In the genomic region with DNA sequence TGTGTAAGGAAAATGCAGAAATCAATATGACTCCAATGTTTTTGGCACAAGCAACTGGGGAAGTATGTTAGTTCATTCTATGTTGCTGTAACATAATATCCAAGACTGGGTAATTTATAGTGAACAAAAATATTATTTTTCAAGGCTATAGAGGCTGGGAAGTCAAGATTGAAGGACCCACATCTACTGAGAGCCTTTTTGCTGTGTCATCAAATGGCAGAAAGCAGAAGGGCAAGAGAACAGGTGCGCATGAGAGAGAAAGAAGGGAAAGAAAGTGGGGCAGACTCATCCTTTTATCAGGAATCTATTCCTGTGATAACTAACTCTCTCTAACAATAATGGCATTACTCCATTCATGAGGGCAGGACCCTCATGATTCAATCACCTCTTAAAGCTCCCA, we compare ENCODE assay signal across 20 cellular contexts.
DNase-seq lines count a peak whose midpoint lies in the region; ATAC-seq, FAIRE-seq and TF ChIP-seq lines count a peak whose summit lies in the region.
"Had no signal": no experiment of that assay in that cellular context is flagged by ENCODE, and none has a peak within 500 bp of the region (broad histone marks: within the 10 kb centered on the region; RNA-seq: fewer than 3 reads in every experiment).

No MANE protein-coding gene starts in this region.

- no peak for TF ChIP-seq CTCF in A549 (IDR thresholded peaks at IDR 0.05)
- no peak for TF ChIP-seq CTCF in K562 (IDR thresholded peaks at IDR 0.05 in 2 of 3, conservative IDR thresholded peaks at IDR 0.05 in 1 of 3; ENCODE audit: insufficient read depth in 2 of 3, low read depth in 1 of 3, low read length in 3 of 3)
- no peak for TF ChIP-seq CTCF in Caco-2 (IDR thresholded peaks at IDR 0.05; ENCODE audit: insufficient read depth in 1 of 2, low read depth in 1 of 2, low read length in 1 of 2, severe bottlenecking in 1 of 2, unreplicated experiment in 1 of 2)

- no peak for TF ChIP-seq EP300 in A549 (IDR thresholded peaks at IDR 0.05)
- TF ChIP-seq EP300 in K562 (IDR thresholded peaks at IDR 0.05; ENCODE audit: low read length), result no peak

- no peak for TF ChIP-seq POLR2A in A549 (IDR thresholded peaks at IDR 0.05; ENCODE audit: low read length)
- no peak for TF ChIP-seq POLR2A in K562 (conservative IDR thresholded peaks at IDR 0.05)

- H3K9ac ChIP-seq in K562 (ENCODE audit: insufficient read depth in 1 of 2, low read depth in 2 of 2, low read length in 2 of 2), result no peak overlapping the region
- H3K9ac ChIP-seq: BLaER1, GM23248 had no signal

- POLR2A ChIA-PET in A549 (lab: Yijun Ruan, JAX), result no interaction called here
- POLR2A ChIA-PET in K562 (lab: Yijun Ruan, JAX), result no interaction called here
- POLR2A ChIA-PET in naive thymus-derived CD4-positive, alpha-beta T cell (lab: Charles Lee), result no interaction called here
- POLR2A ChIA-PET in Caco-2 (lab: Charles Lee), result no interaction called here

- H3K36me3 ChIP-seq in K562 (ENCODE audit: control insufficient read depth, insufficient read depth, low read length), result no peaks in the 10 kb centered on the region
- H3K36me3 ChIP-seq in naive thymus-derived CD4-positive, alpha-beta T cell (ENCODE audit: control insufficient read depth in 2 of 3, insufficient read depth in 3 of 3, low read length in 3 of 3), result no peaks in the 10 kb centered on the region
- H3K36me3 ChIP-seq in Caco-2 (ENCODE audit: control insufficient read depth, insufficient read depth, low read length), result no peaks in the 10 kb centered on the region
- H3K36me3 ChIP-seq: BLaER1 had no signal

- WGBS in A549 (ENCODE audit: missing lambda C conversion rate), result 96% methylated on average over 1 of the region's 1 CpG
- 0% methylated on average over 1 of the region's 1 CpG for WGBS in K562 (ENCODE audit: insufficient coverage, low coverage, missing lambda C conversion rate)

- BruUV-seq in K562 (replicated peaks; lab: Mats Ljungman, UMichigan), result no TSS peak
- BruUV-seq in Caco-2 (replicated peaks; lab: Mats Ljungman, UMichigan), result no TSS peak

- H4K20me1 ChIP-seq in K562 (replicated peaks; ENCODE audit: control insufficient read depth, insufficient read depth, low read length), result no peaks in the 10 kb centered on the region
- H4K20me1 ChIP-seq: BLaER1 had no signal

- peaks cover 0 to 6% (median 3%) of the 10 kb centered on the region in 11 donors for H3K9me3 Mint-ChIP-seq in naive thymus-derived CD4-positive, alpha-beta T cell
- H3K9me3 Mint-ChIP-seq in Caco-2 (ENCODE audit: unreplicated experiment), result no peaks in the 10 kb centered on the region

- ATAC-seq in A549, result no peak
- no peak for ATAC-seq in K562
- ATAC-seq in naive thymus-derived CD4-positive, alpha-beta T cell, result no peak
- ATAC-seq: CD8-positive, alpha-beta T cell; HCT116 had no signal

- H3K27me3 ChIP-seq in K562 (ENCODE audit: control insufficient read depth in 2 of 2, insufficient read depth in 2 of 2, low read length in 2 of 2), result no peaks in the 10 kb centered on the region
- H3K27me3 ChIP-seq in naive thymus-derived CD4-positive, alpha-beta T cell (ENCODE audit: control insufficient read depth in 2 of 2, insufficient read depth in 2 of 2, low read length in 2 of 2), result no peaks in the 10 kb centered on the region
- no peaks in the 10 kb centered on the region for H3K27me3 ChIP-seq in Caco-2 (replicated peaks; ENCODE audit: control insufficient read depth, insufficient read depth, low read length)
- H3K27me3 ChIP-seq: BLaER1 had no signal

- H3K36me3 Mint-ChIP-seq in naive thymus-derived CD4-positive, alpha-beta T cell, result no peaks in the 10 kb centered on the region
- H3K36me3 Mint-ChIP-seq in Caco-2 (ENCODE audit: insufficient read depth, unreplicated experiment), result no peaks in the 10 kb centered on the region
- H3K36me3 Mint-ChIP-seq: CD4-positive, CD25-positive, alpha-beta regulatory T cell; CD8-positive, alpha-beta T cell had no signal

- no peak for DNase-seq in A549 (ENCODE audit: low read depth in 1 of 2, low spot score in 1 of 2)
- peak; percentile 19 for DNase-seq in NCI-H82 (lab: John Stamatoyannopoulos, UW)
- DNase-seq in K562 (ENCODE audit: extremely low read depth in 1 of 4, low spot score in 3 of 4), result no peak
- no peak for DNase-seq in naive thymus-derived CD4-positive, alpha-beta T cell
- DNase-seq in A172 (ENCODE audit: low spot score), result no peak
- no peak for DNase-seq in Caco-2
- DNase-seq: 8988T; CD4-positive, CD25-positive, alpha-beta regulatory T cell; CD8-positive, alpha-beta T cell; DMS79; EL; GDM1; GM23248; H9 had no signal

- no peaks in the 10 kb centered on the region for H3K9me1 ChIP-seq in K562 (ENCODE audit: control insufficient read depth, insufficient read depth, low read length)

- H3K9me3 ChIP-seq in A549, result no peaks in the 10 kb centered on the region
- H3K9me3 ChIP-seq in K562 (replicated peaks; ENCODE audit: control insufficient read depth, insufficient read depth, low read depth, low read length), result no peaks in the 10 kb centered on the region
- no peaks in the 10 kb centered on the region for H3K9me3 ChIP-seq in naive thymus-derived CD4-positive, alpha-beta T cell (ENCODE audit: control insufficient read depth in 2 of 3, low read length in 3 of 3)
- H3K9me3 ChIP-seq in Caco-2, result no peaks in the 10 kb centered on the region

- H2AFZ ChIP-seq in K562 (ENCODE audit: low read depth, low read length), result no peak overlapping the region
- H2AFZ ChIP-seq: GM23248 had no signal

- no peaks in the 10 kb centered on the region for H3K4me1 Mint-ChIP-seq in naive thymus-derived CD4-positive, alpha-beta T cell
- H3K4me1 Mint-ChIP-seq in Caco-2 (ENCODE audit: low read depth, unreplicated experiment), result no peaks in the 10 kb centered on the region
- H3K4me1 Mint-ChIP-seq: B cell; CD4-positive, CD25-positive, alpha-beta regulatory T cell had no signal

- intact Hi-C loops in K562 (cut with micrococcal nuclease), result no loop called here
- intact Hi-C loops in naive thymus-derived CD4-positive, alpha-beta T cell (cut with micrococcal nuclease), result no loop called here
- intact Hi-C loops in Caco-2 (cut with micrococcal nuclease; ENCODE audit: unreplicated experiment), result no loop called here

- no peak for FAIRE-seq in A549 (lab: Jason Lieb, UNC)
- FAIRE-seq in K562 (lab: Jason Lieb, UNC), result no peak
- FAIRE-seq: GM12878, GM19239 had no signal

- H3K4me1 ChIP-seq in A549 (no peaks in the 10 kb centered on the region), K562 (replicated peaks in 1 of 2; ENCODE audit: control insufficient read depth in 2 of 2, insufficient read depth in 2 of 2, low read length in 2 of 2) (no peaks in the 10 kb centered on the region), Caco-2 (no peaks in the 10 kb centered on the region)
- no peaks in the 10 kb centered on the region for H3K4me1 ChIP-seq in naive thymus-derived CD4-positive, alpha-beta T cell (ENCODE audit: control insufficient read depth in 2 of 2, insufficient read depth in 2 of 2, low read length in 2 of 2)
- H3K4me1 ChIP-seq: BLaER1 had no signal

- TF ChIP-seq RAD21 in A549 (conservative IDR thresholded peaks at IDR 0.05 in 1 of 2, IDR thresholded peaks at IDR 0.05 in 1 of 2) (no peak), K562 (CRISPR knock-in tag; conservative IDR thresholded peaks at IDR 0.05 in 1 of 2, IDR thresholded peaks at IDR 0.05 in 1 of 2) (no peak)

- no peaks in the 10 kb centered on the region for H3K79me2 ChIP-seq in K562 (ENCODE audit: control insufficient read depth, insufficient read depth, low read length)

- no peaks in the 10 kb centered on the region for H3K27me3 Mint-ChIP-seq in naive thymus-derived CD4-positive, alpha-beta T cell
- no peaks in the 10 kb centered on the region for H3K27me3 Mint-ChIP-seq in Caco-2 (ENCODE audit: insufficient read depth, unreplicated experiment)
- H3K27me3 Mint-ChIP-seq: B cell; CD4-positive, CD25-positive, alpha-beta regulatory T cell had no signal

- H3K4me3 ChIP-seq in A549 (no peak overlapping the region), K562 (no peak overlapping the region), Caco-2 (ENCODE audit: low read depth, low read length) (no peak overlapping the region)
- no peak overlapping the region for H3K4me3 ChIP-seq in naive thymus-derived CD4-positive, alpha-beta T cell (ENCODE audit: low read length)
- H3K4me3 ChIP-seq: BLaER1, GM12878, GM23248 had no signal

- H3K4me3 Mint-ChIP-seq in naive thymus-derived CD4-positive, alpha-beta T cell, result no peak overlapping the region
- no peak overlapping the region for H3K4me3 Mint-ChIP-seq in Caco-2 (ENCODE audit: unreplicated experiment)
- H3K4me3 Mint-ChIP-seq: B cell; CD4-positive, CD25-positive, alpha-beta regulatory T cell; CD8-positive, alpha-beta T cell; H9 had no signal

- no peak overlapping the region for H3K27ac Mint-ChIP-seq in naive thymus-derived CD4-positive, alpha-beta T cell
- H3K27ac Mint-ChIP-seq in Caco-2 (ENCODE audit: unreplicated experiment), result no peak overlapping the region
- H3K27ac Mint-ChIP-seq: B cell; CD4-positive, CD25-positive, alpha-beta regulatory T cell; CD8-positive, alpha-beta T cell; H9 had no signal

- in situ Hi-C loops in K562 (cut with MboI), result no loop called here

- no peak overlapping the region for H3K4me2 ChIP-seq in A549
- H3K4me2 ChIP-seq in K562 (ENCODE audit: insufficient read depth, low read length), result no peak overlapping the region
- H3K4me2 ChIP-seq: BLaER1 had no signal

- H3K27ac ChIP-seq in A549 (no peak overlapping the region), K562 (ENCODE audit: extremely low read depth, low read depth, low read length) (no peak overlapping the region)
- H3K27ac ChIP-seq in naive thymus-derived CD4-positive, alpha-beta T cell (ENCODE audit: low read depth, low read length), result no peak overlapping the region
- H3K27ac ChIP-seq: BLaER1, C4-2B, GM23248 had no signal

- CTCF ChIA-PET in A549 (lab: Yijun Ruan, JAX) (no interaction called here), K562 (lab: Yijun Ruan, JAX; ENCODE audit: low intra/inter-chr PET ratio) (no interaction called here), Caco-2 (lab: Charles Lee) (no interaction called here)
- CTCF ChIA-PET in naive thymus-derived CD4-positive, alpha-beta T cell (lab: Charles Lee), result no interaction called here

TF ChIP-seq in A549, 52 proteins besides CTCF, POLR2A, EP300 and RAD21 (continues in another document):
- TF ChIP-seq MAFK (IDR thresholded peaks at IDR 0.05; ENCODE audit: partially characterized antibody) (peak; percentile 35), MAZ (IDR thresholded peaks at IDR 0.05; ENCODE audit: borderline replicate concordance, low read depth, low read length) (no peak)

TF ChIP-seq in K562, 482 proteins besides CTCF, POLR2A, EP300 and RAD21:
- peak; percentile 45; the same call in 1 of the 2 replicates for TF ChIP-seq MAFF (IDR thresholded peaks at IDR 0.05; ENCODE audit: low read length)
- peak; percentile 20; the same call in 1 of the 2 replicates for TF ChIP-seq MAFG (tag; conservative IDR thresholded peaks at IDR 0.05)
- no peak for TF ChIP-seq ZNF212 (CRISPR knock-in tag; IDR thresholded peaks at IDR 0.05)
- peak; percentile 24; the same call in 1 of the 2 replicates for TF ChIP-seq C11orf30 (IDR thresholded peaks at IDR 0.05; ENCODE audit: low read depth)
- no peak for TF ChIP-seq ZNF165 (CRISPR knock-in tag; IDR thresholded peaks at IDR 0.05; ENCODE audit: borderline replicate concordance)
- TF ChIP-seq MAFK (IDR thresholded peaks at IDR 0.05; ENCODE audit: low read length), result peak; percentile 40
- TF ChIP-seq ZNF316 (IDR thresholded peaks at IDR 0.05), result peak; percentile 37; the same call in 1 of the 2 replicates
